In the genomic region with DNA sequence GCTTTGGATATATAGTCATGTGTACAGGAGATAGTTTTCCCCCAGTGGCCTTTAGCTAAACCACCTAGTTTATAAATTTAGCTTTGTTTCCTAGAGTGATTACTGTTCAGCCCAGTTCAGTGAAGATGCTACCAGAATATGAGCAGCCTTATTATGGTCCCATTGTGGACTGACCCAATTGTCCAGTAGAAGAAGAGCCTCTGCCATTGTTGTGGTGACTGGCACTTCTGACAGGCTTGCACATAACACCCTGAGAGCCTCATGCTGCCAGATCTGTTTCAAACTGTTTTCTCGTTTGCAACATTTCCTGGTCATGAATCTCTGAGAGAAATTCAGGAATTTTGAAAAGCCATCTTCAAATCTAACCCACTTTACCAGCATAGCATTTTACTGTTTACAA, we compare ENCODE assay signal across 17 cellular contexts.
"Had no signal": no experiment of that assay in that cellular context is flagged by ENCODE, and none has a peak within 500 bp of the region (broad histone marks: within the 10 kb centered on the region; RNA-seq: fewer than 3 reads in every experiment).

No MANE protein-coding gene starts in this region.

- H3K36me3 Mint-ChIP-seq: WTC11 had no signal

- H3K9me3 Mint-ChIP-seq: activated naive CD4-positive, alpha-beta T cell treated with anti-CD3 and anti-CD28 coated beads for 36 hours; activated T-helper 17 cell treated with anti-CD3 and anti-CD28 coated beads, Interleukin-2, amount 50 U/mL, for 72 hours; dendritic cell treated with granulocyte-macrophage colony-stimulating factor and Interleukin-4, amounts not matched to agents 40 ng/mL and 50 ng/mL, for 4 days; nephron; WTC11 had no signal

- H3K27me3 Mint-ChIP-seq: activated T-helper 17 cell treated with anti-CD3 and anti-CD28 coated beads, Interleukin-2, amount 50 U/mL, for 72 hours; dendritic cell treated with granulocyte-macrophage colony-stimulating factor and Interleukin-4, amounts not matched to agents 40 ng/mL and 50 ng/mL, for 4 days had no signal

- H3K4me3 ChIP-seq: body of pancreas, SK-N-MC, upper lobe of left lung had no signal

- H3K27ac Mint-ChIP-seq: activated naive CD4-positive, alpha-beta T cell treated with anti-CD3 and anti-CD28 coated beads for 36 hours; nephron had no signal

- H3K4me3 Mint-ChIP-seq: activated naive CD4-positive, alpha-beta T cell treated with anti-CD3 and anti-CD28 coated beads for 36 hours; activated T-helper 17 cell treated with anti-CD3 and anti-CD28 coated beads, Interleukin-2, amount 50 U/mL, for 72 hours; dendritic cell treated with granulocyte-macrophage colony-stimulating factor and Interleukin-4, amounts not matched to agents 40 ng/mL and 50 ng/mL, for 4 days; nephron; WTC11 had no signal

- H3K9me3 ChIP-seq: body of pancreas, upper lobe of left lung had no signal

- H3K4me1 Mint-ChIP-seq: nephron had no signal

- H3K27me3 ChIP-seq: body of pancreas, foreskin keratinocyte, upper lobe of left lung had no signal

- ATAC-seq: activated T-helper 17 cell treated with anti-CD3 and anti-CD28 coated beads, Interleukin-2, amount 50 U/mL, for 72 hours; body of pancreas; foreskin keratinocyte; left colon; WTC11 had no signal

- H3K27ac ChIP-seq: body of pancreas, foreskin keratinocyte had no signal

- DNase-seq: activated CD4-positive, alpha-beta T cell treated with anti-CD3 and anti-CD28 coated beads for 48 hours; activated naive CD4-positive, alpha-beta T cell treated with anti-CD3 and anti-CD28 coated beads for 36 hours; amniotic stem cell; body of pancreas; cerebellar nuclear complex; foreskin keratinocyte; left colon; mammary epithelial cell; stimulated activated CD4-positive, alpha-beta T cell treated with anti-CD3 and anti-CD28 coated beads, Interleukin-15, amount 100 ng/mL, for 24 hours; stimulated activated CD4-positive, alpha-beta T cell treated with anti-CD3 and anti-CD28 coated beads, Interleukin-4, amount 100 ng/mL, for 4 hours; T-helper 1 cell; upper lobe of left lung had no signal

- H3K4me1 ChIP-seq: foreskin keratinocyte had no signal
